In genomic region chr1:226443439-226443838, GRCh38 we compare ENCODE assay signal across 14 cellular contexts. TPM values are rescaled to one million over a fixed set of nuclear protein-coding genes. Genes with fewer than 3 reads are reported as not detected.
DNase-seq lines count a peak whose midpoint lies in the region; ATAC-seq and TF ChIP-seq lines count a peak whose summit lies in the region.
"Had no signal": no experiment of that assay in that cellular context is flagged by ENCODE, and none has a peak within 500 bp of the region (broad histone marks: within the 10 kb centered on the region; RNA-seq: fewer than 3 reads in every experiment).

No MANE protein-coding gene starts in this region.

- H3K4me1 ChIP-seq in OCI-LY7 (ENCODE audit: insufficient read depth, low read length, poor library complexity, severe bottlenecking) (peaks cover 64% of the 10 kb centered on the region), mucosa of descending colon (ENCODE audit: low read depth) (no peaks in the 10 kb centered on the region)
- H3K4me1 ChIP-seq: SJCRH30 had no signal

- H3K4me3 ChIP-seq in OCI-LY7 (ENCODE audit: low read depth, low read length, poor library complexity, severe bottlenecking) (no peak overlapping the region), mucosa of descending colon (no peak overlapping the region)
- H3K4me3 ChIP-seq: SJCRH30 had no signal

- H3K36me3 ChIP-seq in OCI-LY7 (ENCODE audit: insufficient read depth, low read length) (no peaks in the 10 kb centered on the region; the same call in 1 of the 2 replicates), mucosa of descending colon (ENCODE audit: low read depth) (no peaks in the 10 kb centered on the region)
- H3K36me3 ChIP-seq: SJCRH30 had no signal

- TF ChIP-seq CTCF in OCI-LY7 (conservative IDR thresholded peaks at IDR 0.05; ENCODE audit: low read length) = no peak
- no peak for TF ChIP-seq CTCF in mucosa of descending colon (IDR thresholded peaks at IDR 0.05)

- no peaks in the 10 kb centered on the region for H4K20me1 ChIP-seq in OCI-LY7 (ENCODE audit: insufficient read depth, low read length)

- H3K4me2 ChIP-seq in OCI-LY7 (ENCODE audit: low read length) = peak overlapping the region; percentile 61; the same call in 1 of the 2 replicates

- H2AFZ ChIP-seq in OCI-LY7 (ENCODE audit: low read length) = peak overlapping the region; percentile 71; the same call in 1 of the 2 replicates

- BruUV-seq in OCI-LY7 (replicated peaks; lab: Mats Ljungman, UMichigan) = no TSS peak

- H3K27ac ChIP-seq in OCI-LY7 (ENCODE audit: low read depth, low read length, poor library complexity, severe bottlenecking) = peak overlapping the region; percentile 93
- H3K27ac ChIP-seq: SJCRH30, VCaP had no signal

- peak; percentile 75 for DNase-seq in EL
- no peak for DNase-seq in OCI-LY7 (ENCODE audit: low spot score)
- DNase-seq in dermis blood vessel endothelial cell = peak; percentile 7
- peak; percentile 39 for DNase-seq in putamen (ENCODE audit: low spot score)
- no peak for DNase-seq in NCI-H2196 (lab: John Stamatoyannopoulos, UW; ENCODE audit: unreplicated experiment)
- no peak for DNase-seq in mucosa of descending colon
- no peak for DNase-seq in SHP77 treated with DMSO at 0.1 percent for 48 hours (lab: John Stamatoyannopoulos, UW)
- no peak for DNase-seq in NCI-H2029 (lab: John Stamatoyannopoulos, UW)
- DNase-seq: islet precursor cell, MV-4-11, NCI-H510A treated with DMSO at 0.1 percent for 48 hours, right cardiac atrium, SJCRH30 had no signal

- peaks cover 11% of the 10 kb centered on the region; the same call in 1 of the 2 replicates for H3K9me3 ChIP-seq in OCI-LY7 (ENCODE audit: low read length)
- H3K9me3 ChIP-seq in mucosa of descending colon = no peaks in the 10 kb centered on the region

- no peaks in the 10 kb centered on the region for H3K9me2 ChIP-seq in OCI-LY7 (ENCODE audit: insufficient read depth, low read length)

- CTCF ChIA-PET in OCI-LY7 (lab: Charles Lee; ENCODE audit: unreplicated experiment) = interaction anchor here (1.4 kb wide), 1 partner anchor 18 kb away, joined by 3 read pairs; no protein-coding TSS in a partner anchor

- H3K79me2 ChIP-seq in OCI-LY7 (ENCODE audit: insufficient read depth, low read depth, low read length) = no peaks in the 10 kb centered on the region

- no peak for ATAC-seq in mucosa of descending colon

- POLR2A ChIA-PET in OCI-LY7 (lab: Charles Lee) = interaction anchor here (0.6 to 2.2 kb wide), 5 partner anchors 18 to 274 kb away, joined by 3 to 17 read pairs (median 8); partner anchors contain the start of gene PARP1

- intact Hi-C loops in OCI-LY7 (cut with micrococcal nuclease; ENCODE audit: unreplicated experiment) (no loop called here), mucosa of descending colon (cut with DNase I, micrococcal nuclease) (no loop called here)

RNA-seq across cellular contexts. Expression of gene PARP1, which starts 35.5 kb away (rescaled TPM):
- total RNA-seq in OCI-LY7 (2014; rRNA removed; shearing (Covaris generic)) = 532 and 610 TPM in 2 replicates
- total RNA-seq in OCI-LY7 (2022) = 558 and 594 TPM in 2 replicates
- 126 and 190 TPM in 2 replicates for total RNA-seq in dermis blood vessel endothelial cell
- 10 to 100 TPM; 35.8 to 81.2 (median 63.2) TPM for total RNA-seq in mucosa of descending colon

Comparison
In these comparisons a context has a peak if more than half of its experiments do, and no peak if none do; other contexts are left out.
1. DNase-seq: peak in EL (single experiment), dermis blood vessel endothelial cell (single experiment) and putamen (single experiment); none in OCI-LY7 (single experiment), NCI-H2196 (single experiment), mucosa of descending colon (0 of 3), SHP77 treated with DMSO at 0.1 percent for 48 hours (single experiment) and NCI-H2029 (single experiment).